Comparison of ENCODE assay signal across 8 cellular contexts in the genomic region with DNA sequence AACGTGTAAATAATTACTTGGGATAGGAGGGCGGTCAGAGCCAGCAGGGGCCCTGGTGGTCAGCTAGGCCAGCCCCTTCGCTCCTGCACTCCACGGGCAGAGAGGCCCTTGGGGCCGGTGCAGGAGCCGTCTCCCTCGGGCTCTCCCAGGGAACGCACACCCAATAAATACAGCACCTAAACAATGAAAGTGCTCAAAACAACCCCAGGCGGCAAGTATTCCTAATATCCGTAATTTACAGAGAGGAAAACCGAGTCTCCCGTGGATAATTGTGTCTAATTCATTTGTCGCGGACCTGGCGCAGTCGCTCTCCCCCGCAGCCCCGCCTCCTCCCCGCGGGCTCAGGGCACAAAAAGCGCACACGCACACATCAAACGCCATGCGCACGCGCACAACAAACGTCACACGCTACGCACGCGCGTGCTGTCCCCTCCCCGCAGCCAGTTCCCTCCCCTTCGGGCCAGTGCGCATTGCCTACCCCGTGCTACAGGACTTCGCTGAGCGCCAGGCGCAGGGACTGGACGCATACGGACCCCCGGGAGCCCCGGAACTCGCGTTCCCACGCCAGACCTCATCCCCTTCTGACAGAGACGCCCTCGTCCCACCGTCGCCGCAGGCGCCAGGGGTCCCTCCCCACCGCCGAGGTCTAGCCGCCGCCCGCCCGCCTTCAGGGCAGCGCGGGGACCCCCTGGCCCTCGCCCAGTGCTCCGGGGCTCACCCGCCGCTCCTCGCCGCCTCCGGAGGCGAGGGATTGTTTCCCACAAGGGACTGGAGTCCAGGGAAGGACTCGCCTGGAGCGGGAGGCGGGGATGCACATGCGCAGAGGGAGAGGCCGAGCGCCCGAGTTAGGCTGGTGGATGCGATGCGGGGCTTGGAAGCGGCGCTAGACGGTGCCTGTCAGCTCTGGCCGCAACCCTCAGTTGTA. TPM values are rescaled to one million over a fixed set of nuclear protein-coding genes. Genes with fewer than 3 reads are reported as not detected.
DNase-seq lines count a peak whose midpoint lies in the region; ATAC-seq and TF ChIP-seq lines count a peak whose summit lies in the region.

A gene (minus strand): TSS at position 324 of the 925 bp plus-strand sequence. CDS start 1,300 bp downstream, outside the sequence.

- in situ Hi-C loops in Panc1 (cut with HindIII; ENCODE audit: low pct_unique_long_range_greater_than_20kb, low sequenced_read_pairs) = no loop called here

- H3K27ac Mint-ChIP-seq in naive thymus-derived CD8-positive, alpha-beta T cell = peak within 1 kb of the TSS; percentile 93 to 99 (median 98)

- no peak within 1 kb of the TSS for H3K4me3 ChIP-seq in KMS-11 (IDR thresholded peaks at IDR 0.05; ENCODE audit: insufficient read depth, low read depth, low read length)
- H3K4me3 ChIP-seq in Panc1 (ENCODE audit: low read depth in 2 of 2, low read length in 2 of 2) = peak within 1 kb of the TSS; percentile 80 to 88
- peak within 1 kb of the TSS; percentile 75 to 92 (median 83) for H3K4me3 ChIP-seq in esophagus squamous epithelium

- BruUV-seq in Panc1 (replicated peaks; lab: Mats Ljungman, UMichigan) = TSS peak; percentile 68

- no peaks in the 10 kb centered on the region; the same call in 1 of the 2 replicates for H3K36me3 ChIP-seq in KMS-11 (ENCODE audit: insufficient read depth)
- H3K36me3 ChIP-seq in Panc1 (ENCODE audit: control insufficient read depth, insufficient read depth, low read length) = no peaks in the 10 kb centered on the region; the same call in 1 of the 2 replicates
- peaks cover 0 to 12% (median 0%) of the 10 kb centered on the region in 3 donors for H3K36me3 ChIP-seq in esophagus squamous epithelium

- peak; percentile 89 for ATAC-seq in GM21786 (IDR thresholded peaks at IDR 0.05; ENCODE audit: unreplicated experiment)
- peak; percentile 99 for ATAC-seq in Panc1
- peak; percentile 91 to 92 for ATAC-seq in naive thymus-derived CD8-positive, alpha-beta T cell
- ATAC-seq in stimulated activated naive CD8-positive, alpha-beta T cell treated with anti-CD3 and anti-CD28 coated beads, Interleukin-15, Interleukin-2, amounts not matched to agents 100 U/mL and 50 U/mL, for 24 hours = peak; percentile 96

- DNase-seq in DMS79 treated with DMSO at 0.1 percent for 48 hours (lab: John Stamatoyannopoulos, UW) (peak; percentile 66), Panc1 (ENCODE audit: low read depth, low spot score) (peak; percentile 71), activated T-helper 1 cell treated with Interleukin-2 at 50 U/mL for 16 hours (ENCODE audit: low read depth) (peak; percentile 91), esophagus squamous epithelium (lab: John Stamatoyannopoulos, UW) (peak; percentile 75)
- peak; percentile 90 to 97 (median 94) for DNase-seq in naive thymus-derived CD8-positive, alpha-beta T cell
- DNase-seq in stimulated activated naive CD8-positive, alpha-beta T cell treated with anti-CD3 and anti-CD28 coated beads, Interleukin-15, Interleukin-2, amounts not matched to agents 100 U/mL and 50 U/mL, for 24 hours = peak; percentile 93

- CTCF ChIA-PET in Panc1 (lab: Charles Lee) = no interaction called here

- H3K4me1 Mint-ChIP-seq in naive thymus-derived CD8-positive, alpha-beta T cell = peaks cover 12 to 46% (median 45%) of the 10 kb centered on the region in 4 donors

- peaks cover 4 to 17% (median 13%) of the 10 kb centered on the region in 3 donors for H3K36me3 Mint-ChIP-seq in naive thymus-derived CD8-positive, alpha-beta T cell

- intact Hi-C loops in Panc1 (cut with micrococcal nuclease; ENCODE audit: unreplicated experiment) (no loop called here), esophagus squamous epithelium (cut with DNase I) (no loop called here)

- peak within 1 kb of the TSS; percentile 96 for H3K9ac ChIP-seq in KMS-11

- H3K4me1 ChIP-seq in KMS-11 (ENCODE audit: low read depth, poor library complexity, severe bottlenecking) (peaks cover 31% of the 10 kb centered on the region), Panc1 (ENCODE audit: control insufficient read depth, insufficient read depth, low read length) (peaks cover 3% of the 10 kb centered on the region; the same call in 1 of the 2 replicates), esophagus squamous epithelium (peaks cover 5 to 46% (median 13%) of the 10 kb centered on the region in 3 donors)

- H3K9me3 ChIP-seq in Panc1 (ENCODE audit: control insufficient read depth, insufficient read depth, low read depth, low read length) (no peaks in the 10 kb centered on the region), esophagus squamous epithelium (no peaks in the 10 kb centered on the region)

- peak within 1 kb of the TSS; percentile 93 for H2AFZ ChIP-seq in KMS-11 (ENCODE audit: low read depth)

- TF ChIP-seq CTCF in KMS-11 (conservative IDR thresholded peaks at IDR 0.05; ENCODE audit: low read depth, low read length) (no peak), Panc1 (IDR thresholded peaks at IDR 0.05) (no peak), esophagus squamous epithelium (IDR thresholded peaks at IDR 0.05) (no peak)

- H3K4me3 Mint-ChIP-seq in naive thymus-derived CD8-positive, alpha-beta T cell = peak within 1 kb of the TSS; percentile 88 to 97 (median 94)

- 0% methylated on average over 1 to 20 of the region's 81 CpGs for WGBS in esophagus squamous epithelium, 2 donors

- TF ChIP-seq POLR2A in esophagus squamous epithelium (IDR thresholded peaks at IDR 0.05) = peak in 3 of 4 donors; percentile 82 to 96 (median 94)

- H3K27me3 ChIP-seq in KMS-11 (ENCODE audit: insufficient read depth, low read depth) = no peaks in the 10 kb centered on the region
- H3K27me3 ChIP-seq in Panc1 (ENCODE audit: control insufficient read depth, insufficient read depth, low read length) = no peaks in the 10 kb centered on the region
- peaks cover 0 to 3% (median 0%) of the 10 kb centered on the region in 4 donors for H3K27me3 ChIP-seq in esophagus squamous epithelium

- H3K27ac ChIP-seq in KMS-11 = peak within 1 kb of the TSS; percentile 74
- H3K27ac ChIP-seq in Panc1 (ENCODE audit: low read length) = peak within 1 kb of the TSS; percentile 75
- H3K27ac ChIP-seq in esophagus squamous epithelium = peak within 1 kb of the TSS; percentile 98 to 100 (median 99)

- H3K9me3 Mint-ChIP-seq in naive thymus-derived CD8-positive, alpha-beta T cell = peaks cover 0 to 3% (median 0%) of the 10 kb centered on the region in 9 donors

- no peaks in the 10 kb centered on the region for H4K20me1 ChIP-seq in KMS-11 (ENCODE audit: insufficient read depth)

- no peaks in the 10 kb centered on the region for H3K79me2 ChIP-seq in KMS-11 (ENCODE audit: insufficient read depth, low read depth)

- H3K4me2 ChIP-seq in KMS-11 = peak within 1 kb of the TSS; percentile 75

- H3K27me3 Mint-ChIP-seq in naive thymus-derived CD8-positive, alpha-beta T cell = peaks cover 0 to 2% (median 0%) of the 10 kb centered on the region in 5 donors

- POLR2A ChIA-PET in Panc1 (lab: Charles Lee) = no interaction called here
- POLR2A ChIA-PET in naive thymus-derived CD8-positive, alpha-beta T cell (lab: Charles Lee) = interaction anchor here (0.9 to 2.6 kb wide), 4 partner anchors 118 to 544 kb away, joined by 3 to 7 read pairs (median 5); a partner anchor contains a TSS

RNA-seq across cellular contexts. Expression of the gene that starts here (rescaled TPM):
- 8.1 TPM for total RNA-seq in Panc1 (2021; ENCODE audit: unreplicated experiment)
- polyA plus RNA-seq in Panc1 (2012; ENCODE audit: insufficient read length) = 4.2 TPM
- total RNA-seq in esophagus squamous epithelium = 10 to 100 TPM in 1 of 4 donors, 1 to 10 TPM in 3; 3.3 to 13.0 (median 4.0) TPM
- total RNA-seq in naive thymus-derived CD8-positive, alpha-beta T cell = 10 to 100 TPM; 18.8 to 19.1 TPM
- 1 to 10 TPM; 4.8 to 6.7 (median 5.4) TPM for polyA plus RNA-seq in naive thymus-derived CD8-positive, alpha-beta T cell
